8 cellular contexts compared by ENCODE assay signal in the genomic region with DNA sequence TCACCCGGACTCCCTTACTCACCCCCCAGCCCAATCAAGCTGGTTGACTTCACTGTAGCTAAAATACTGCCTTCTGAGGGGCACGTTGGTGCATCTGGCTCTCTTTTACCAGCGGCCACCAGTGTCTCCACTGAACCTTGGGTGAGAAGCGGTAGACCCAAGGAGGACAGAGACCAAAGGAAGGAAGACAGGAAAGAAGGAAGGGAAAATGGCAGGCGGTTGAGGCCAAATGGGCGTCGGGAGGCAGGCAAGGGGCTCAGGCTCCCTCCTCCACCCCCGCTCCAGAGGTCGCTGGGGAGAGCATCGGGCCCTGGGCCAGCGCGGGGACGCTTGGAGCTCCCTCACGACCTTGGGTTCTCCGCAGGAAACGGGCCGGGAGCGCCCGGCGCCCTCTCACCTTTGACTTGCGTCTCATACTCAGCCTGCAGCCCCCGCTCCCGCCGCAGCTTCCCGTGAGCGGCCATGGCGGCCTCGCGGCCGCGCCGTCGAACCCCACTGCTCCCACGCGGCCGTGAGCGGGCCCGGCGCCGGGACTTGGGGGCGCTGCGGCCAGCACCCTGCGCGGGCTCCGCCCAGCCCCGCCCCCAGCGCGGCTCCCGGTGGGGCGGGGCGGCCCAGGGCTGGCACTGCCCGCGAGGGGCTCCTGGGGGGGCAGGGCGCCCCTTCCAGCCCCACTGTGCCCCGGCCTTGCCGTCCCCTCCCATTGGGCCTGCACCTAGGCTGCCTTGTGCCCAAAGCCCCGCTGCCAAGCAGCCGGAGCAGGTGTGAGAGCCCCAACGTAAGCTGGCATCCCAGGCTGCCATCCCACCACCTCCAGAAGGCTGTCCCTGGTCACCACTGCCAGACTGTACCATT. TPM values are rescaled to one million over a fixed set of nuclear protein-coding genes. Genes with fewer than 3 reads are reported as not detected.
DNase-seq lines count a peak whose midpoint lies in the region; ATAC-seq, FAIRE-seq and TF ChIP-seq lines count a peak whose summit lies in the region.

A gene (minus strand): TSS at position 526 of the 855 bp plus-strand sequence. CDS start 62 bp downstream, at position 464.

- H2AFZ ChIP-seq in MM.1S (ENCODE audit: low read length), result no peak within 1 kb of the TSS

- no peaks in the 10 kb centered on the region for H4K20me1 ChIP-seq in MM.1S (ENCODE audit: insufficient read depth, low read length)

- TF ChIP-seq CTCF in MM.1S (IDR thresholded peaks at IDR 0.05; ENCODE audit: low read length) (no peak), heart right ventricle (IDR thresholded peaks at IDR 0.05) (no peak), sigmoid colon (IDR thresholded peaks at IDR 0.05) (no peak)

- no peaks in the 10 kb centered on the region for H3K9me3 ChIP-seq in ES-I3 (ENCODE audit: control insufficient read depth, insufficient read depth, low read length)
- no peaks in the 10 kb centered on the region for H3K9me3 ChIP-seq in MM.1S (replicated peaks; ENCODE audit: insufficient read depth, low read length)
- H3K9me3 ChIP-seq in heart right ventricle, result no peaks in the 10 kb centered on the region
- H3K9me3 ChIP-seq in sigmoid colon, result no peaks in the 10 kb centered on the region

- DNase-seq in MM.1S (peak; percentile 58), heart right ventricle (no peak), sigmoid colon (no peak), HuH-7 (ENCODE audit: low spot score) (no peak), H54 (ENCODE audit: insufficient read length, low spot score) (no peak)
- peak; percentile 40 for DNase-seq in activated T-helper 1 cell treated with anti-CD3 and anti-CD28 coated beads, Interleukin-12 subunit alpha, Interleukin-12 subunit beta, Interleukin-2, Interleukin-4 antibody, amounts not matched to agents 30 ng/mL and 10 ng/mL and 1 ng/mL, durations not matched to agents 14 hours and 24 hours and 36 hours (ENCODE audit: low spot score)

- peaks cover 47% of the 10 kb centered on the region for H3K79me2 ChIP-seq in MM.1S (ENCODE audit: low read length)

- peak within 1 kb of the TSS; percentile 85 for H3K4me2 ChIP-seq in MM.1S (ENCODE audit: low read depth, low read length)

- peak within 1 kb of the TSS; percentile 97 for H3K27ac Mint-ChIP-seq in activated T-helper 1 cell treated with anti-CD3 and anti-CD28 coated beads, Interleukin-12 subunit alpha, Interleukin-12 subunit beta, Interleukin-2, Interleukin-4 antibody, amounts not matched to agents 30 ng/mL and 10 ng/mL and 1 ng/mL, durations not matched to agents 14 hours and 24 hours and 36 hours

- H3K9me3 Mint-ChIP-seq in activated T-helper 1 cell treated with anti-CD3 and anti-CD28 coated beads, Interleukin-12 subunit alpha, Interleukin-12 subunit beta, Interleukin-2, Interleukin-4 antibody, amounts not matched to agents 30 ng/mL and 10 ng/mL and 1 ng/mL, durations not matched to agents 14 hours and 24 hours and 36 hours, result no peaks in the 10 kb centered on the region

- peaks cover 38% of the 10 kb centered on the region for H3F3A ChIP-seq in MM.1S (ENCODE audit: insufficient read depth, low read length)

- H3K27ac ChIP-seq in MM.1S (ENCODE audit: low read length) (peak within 1 kb of the TSS; percentile 98), heart right ventricle (peak within 1 kb of the TSS; percentile 94 to 99 (median 97)), sigmoid colon (peak within 1 kb of the TSS; percentile 90 to 96 (median 95))

- no peaks in the 10 kb centered on the region for H3K27me3 ChIP-seq in MM.1S (replicated peaks; ENCODE audit: insufficient read depth, low read length)
- H3K27me3 ChIP-seq in heart right ventricle, result peaks cover 0 to 54% (median 0%) of the 10 kb centered on the region in 7 donors
- no peaks in the 10 kb centered on the region for H3K27me3 ChIP-seq in sigmoid colon

- peak within 1 kb of the TSS; percentile 90 for H3K4me3 ChIP-seq in MM.1S (ENCODE audit: low read length)
- peak within 1 kb of the TSS in 8 of 10 donors; percentile 51 to 71 (median 61) for H3K4me3 ChIP-seq in heart right ventricle
- H3K4me3 ChIP-seq in sigmoid colon, result peak within 1 kb of the TSS in 3 of 4 donors; percentile 60 to 63 (median 61)

- H3K36me3 ChIP-seq in ES-I3 (ENCODE audit: insufficient read depth, low read length) (no peaks in the 10 kb centered on the region), MM.1S (replicated peaks; ENCODE audit: insufficient read depth, low read length) (no peaks in the 10 kb centered on the region), heart right ventricle (peaks cover 0 to 19% (median 0%) of the 10 kb centered on the region in 9 donors), sigmoid colon (peaks cover 0 to 12% (median 3%) of the 10 kb centered on the region in 4 donors)

- H3K9me2 ChIP-seq in MM.1S (replicated peaks; ENCODE audit: insufficient read depth, low read length), result no peaks in the 10 kb centered on the region

- no peak for TF ChIP-seq POLR2A in sigmoid colon (IDR thresholded peaks at IDR 0.05)
- TF ChIP-seq POLR2A in H54 (IDR thresholded peaks at IDR 0.05; ENCODE audit: low read depth, low read length), result no peak

- ATAC-seq in heart right ventricle, result no peak
- ATAC-seq in HG02678 (IDR thresholded peaks at IDR 0.05; ENCODE audit: unreplicated experiment), result no peak

- H3K9ac ChIP-seq in ES-I3 (ENCODE audit: low read depth, low read length), result peak within 1 kb of the TSS; percentile 63
- peak within 1 kb of the TSS; percentile 98 for H3K9ac ChIP-seq in MM.1S (ENCODE audit: low read length)

- no peaks in the 10 kb centered on the region for H3K27me3 Mint-ChIP-seq in activated T-helper 1 cell treated with anti-CD3 and anti-CD28 coated beads, Interleukin-12 subunit alpha, Interleukin-12 subunit beta, Interleukin-2, Interleukin-4 antibody, amounts not matched to agents 30 ng/mL and 10 ng/mL and 1 ng/mL, durations not matched to agents 14 hours and 24 hours and 36 hours (ENCODE audit: insufficient read depth)

- H3K4me1 ChIP-seq in ES-I3 (ENCODE audit: insufficient read depth, low read length) (peaks cover 14% of the 10 kb centered on the region), MM.1S (ENCODE audit: low read length) (peaks cover 11% of the 10 kb centered on the region; the same call in 1 of the 2 replicates), heart right ventricle (peaks cover 0 to 81% (median 57%) of the 10 kb centered on the region in 9 donors), sigmoid colon (peaks cover 0 to 49% (median 36%) of the 10 kb centered on the region in 4 donors)

- FAIRE-seq in H54 (lab: Jason Lieb, UNC), result no peak

- intact Hi-C loops in activated T-helper 1 cell treated with anti-CD3 and anti-CD28 coated beads, Interleukin-12 subunit alpha, Interleukin-12 subunit beta, Interleukin-2, Interleukin-4 antibody, amounts not matched to agents 30 ng/mL and 10 ng/mL and 1 ng/mL, durations not matched to agents 14 hours and 24 hours and 36 hours (cut with micrococcal nuclease), result loop anchor here (1.0 to 10.0 kb wide), 9 partner anchors 9 to 551 kb away; a partner anchor contains a TSS
- intact Hi-C loops in heart right ventricle (cut with DNase I) (loop anchor here in 4 of 10 donors (10.0 kb wide), 2 partner anchors 111 to 131 kb away; a partner anchor contains a TSS), sigmoid colon (cut with DNase I) (loop anchor here (5.0 kb wide), 1 partner anchor 134 kb away; a partner anchor contains a TSS)

- H3K4me1 Mint-ChIP-seq in activated T-helper 1 cell treated with anti-CD3 and anti-CD28 coated beads, Interleukin-12 subunit alpha, Interleukin-12 subunit beta, Interleukin-2, Interleukin-4 antibody, amounts not matched to agents 30 ng/mL and 10 ng/mL and 1 ng/mL, durations not matched to agents 14 hours and 24 hours and 36 hours (ENCODE audit: low read depth), result peaks cover 30% of the 10 kb centered on the region

- H3K36me3 Mint-ChIP-seq in activated T-helper 1 cell treated with anti-CD3 and anti-CD28 coated beads, Interleukin-12 subunit alpha, Interleukin-12 subunit beta, Interleukin-2, Interleukin-4 antibody, amounts not matched to agents 30 ng/mL and 10 ng/mL and 1 ng/mL, durations not matched to agents 14 hours and 24 hours and 36 hours (ENCODE audit: low read depth), result peaks cover 6% of the 10 kb centered on the region

- peak within 1 kb of the TSS; percentile 96 for H3K4me3 Mint-ChIP-seq in activated T-helper 1 cell treated with anti-CD3 and anti-CD28 coated beads, Interleukin-12 subunit alpha, Interleukin-12 subunit beta, Interleukin-2, Interleukin-4 antibody, amounts not matched to agents 30 ng/mL and 10 ng/mL and 1 ng/mL, durations not matched to agents 14 hours and 24 hours and 36 hours

- WGBS in heart right ventricle, 2 donors, result 14 to 30% methylated on average over 14 to 49 of the region's 59 CpGs
- whole genome bisulfite sequencing in sigmoid colon, 2 donors, result 11 to 25% methylated on average over 59 of the region's 59 CpGs

- no peak for TF ChIP-seq EP300 in sigmoid colon (IDR thresholded peaks at IDR 0.05)

RNA-seq across cellular contexts. Expression of the gene that starts here (rescaled TPM):
- 128 TPM in 2 replicates for total RNA-seq in activated T-helper 1 cell treated with anti-CD3 and anti-CD28 coated beads, Interleukin-12 subunit alpha, Interleukin-12 subunit beta, Interleukin-2, Interleukin-4 antibody, amounts not matched to agents 30 ng/mL and 10 ng/mL and 1 ng/mL, durations not matched to agents 14 hours and 24 hours and 36 hours
- total RNA-seq in heart right ventricle (10 to 100 TPM in 4 of 10 donors, 1 to 10 TPM in 6; 5.5 to 25.3 (median 8.2) TPM), sigmoid colon (10 to 100 TPM; 12.4 to 27.4 (median 16.3) TPM)
- polyA plus RNA-seq in heart right ventricle (10 to 100 TPM; 19.1 to 65.5 TPM), sigmoid colon (100 to 1,000 TPM in 1 of 3 donors, 10 to 100 TPM in 1, 1 to 10 TPM in 1; 8.4 to 122 (median 17.3) TPM)

Comparison
In these comparisons a context has a peak if more than half of its experiments do, and no peak if none do; other contexts are left out.
1. DNase-seq: peak in MM.1S (single experiment) and activated T-helper 1 cell treated with anti-CD3 and anti-CD28 coated beads, Interleukin-12 subunit alpha, Interleukin-12 subunit beta, Interleukin-2, Interleukin-4 antibody, amounts not matched to agents 30 ng/mL and 10 ng/mL and 1 ng/mL, durations not matched to agents 14 hours and 24 hours and 36 hours (single experiment); none in heart right ventricle (0 of 2), sigmoid colon (single experiment), HuH-7 (single experiment) and H54 (single experiment).
2. Peak in every context shown above with its lines, with median percentiles within 50 percentile points of each other: H3K27ac ChIP-seq and H3K4me3 ChIP-seq.